ENCODE assay signal across 8 cellular contexts in the genomic region with DNA sequence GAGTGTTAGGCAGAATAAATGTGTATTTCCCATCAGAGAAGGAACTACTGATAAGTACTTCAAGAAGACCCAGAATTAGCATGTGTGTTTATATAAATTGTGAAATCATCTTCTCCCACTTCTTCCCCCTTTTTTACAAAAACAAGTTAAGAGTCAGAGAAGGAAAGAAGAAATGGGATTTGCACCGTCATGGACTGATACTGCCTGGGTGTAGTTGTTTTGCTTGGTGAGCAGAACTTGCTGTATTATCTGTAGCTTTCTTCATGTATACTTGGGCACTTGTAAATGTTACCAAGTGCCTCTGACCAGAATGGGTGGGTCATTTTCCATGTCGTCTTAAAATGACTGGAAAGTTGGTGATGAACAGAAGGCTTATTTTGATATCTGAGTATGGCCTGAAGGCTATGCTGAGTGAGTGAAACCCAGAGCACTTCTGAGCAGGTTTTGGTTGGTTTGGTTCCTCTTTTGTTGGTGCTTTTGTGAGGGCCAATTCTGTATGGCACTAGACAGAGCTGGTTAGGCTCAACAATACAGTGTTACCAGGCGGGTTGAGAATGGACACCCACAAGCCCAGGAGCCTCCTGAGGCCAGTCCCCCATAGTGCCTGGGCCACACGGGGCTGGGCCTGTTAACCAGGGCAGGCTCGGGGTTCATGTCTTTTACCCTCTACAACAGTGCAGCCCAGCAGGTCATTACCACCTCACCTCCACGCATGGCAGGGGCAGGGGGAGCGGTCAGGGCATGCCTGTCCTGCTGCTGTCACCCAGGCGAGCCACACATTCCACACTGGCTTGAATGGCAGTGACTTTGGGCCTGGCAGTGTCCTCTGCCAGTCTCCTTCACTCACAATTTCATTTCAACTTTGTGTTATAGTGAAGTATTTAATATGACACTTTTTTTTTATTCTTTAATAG.
DNase-seq lines count a peak whose midpoint lies in the region; ATAC-seq, FAIRE-seq and TF ChIP-seq lines count a peak whose summit lies in the region.

No MANE protein-coding gene starts in this region.

- peak overlapping the region in 2 of 3 donors; percentile 20 to 82 for H3K27ac Mint-ChIP-seq in CD4-positive, CD25-positive, alpha-beta regulatory T cell
- H3K27ac Mint-ChIP-seq in activated CD8-positive, alpha-beta T cell treated with anti-CD3 and anti-CD28 coated beads, Interleukin-2, amount 10 ng/mL, durations not matched to agents 7 days and 5 days, result no peak overlapping the region

- peaks cover 0 to 3% (median 0%) of the 10 kb centered on the region in 7 donors for H3K9me3 Mint-ChIP-seq in CD4-positive, CD25-positive, alpha-beta regulatory T cell
- no peaks in the 10 kb centered on the region for H3K9me3 Mint-ChIP-seq in activated CD8-positive, alpha-beta T cell treated with anti-CD3 and anti-CD28 coated beads, Interleukin-2, amount 10 ng/mL, durations not matched to agents 7 days and 5 days (ENCODE audit: insufficient read depth)

- no peaks in the 10 kb centered on the region for H3K27me3 Mint-ChIP-seq in CD4-positive, CD25-positive, alpha-beta regulatory T cell
- no peaks in the 10 kb centered on the region for H3K27me3 Mint-ChIP-seq in activated CD8-positive, alpha-beta T cell treated with anti-CD3 and anti-CD28 coated beads, Interleukin-2, amount 10 ng/mL, durations not matched to agents 7 days and 5 days (ENCODE audit: low read depth)

- FAIRE-seq in H54 (lab: Jason Lieb, UNC), result no peak

- H3K4me1 Mint-ChIP-seq in CD4-positive, CD25-positive, alpha-beta regulatory T cell, result peaks cover 38 to 87% (median 63%) of the 10 kb centered on the region in 4 donors
- H3K4me1 Mint-ChIP-seq in activated CD8-positive, alpha-beta T cell treated with anti-CD3 and anti-CD28 coated beads, Interleukin-2, amount 10 ng/mL, durations not matched to agents 7 days and 5 days (ENCODE audit: low read depth), result peaks cover 76% of the 10 kb centered on the region

- H3K36me3 Mint-ChIP-seq in CD4-positive, CD25-positive, alpha-beta regulatory T cell, result no peaks in the 10 kb centered on the region
- peaks cover 10% of the 10 kb centered on the region for H3K36me3 Mint-ChIP-seq in activated CD8-positive, alpha-beta T cell treated with anti-CD3 and anti-CD28 coated beads, Interleukin-2, amount 10 ng/mL, durations not matched to agents 7 days and 5 days (ENCODE audit: low read depth)

- no peaks in the 10 kb centered on the region for H3K9me3 ChIP-seq in CD4-positive, CD25-positive, alpha-beta regulatory T cell (ENCODE audit: control insufficient read depth in 2 of 2, low read length in 2 of 2)
- no peaks in the 10 kb centered on the region for H3K9me3 ChIP-seq in colonic mucosa
- H3K9me3 ChIP-seq in skeletal muscle satellite cell (replicated peaks; ENCODE audit: low read length), result no peaks in the 10 kb centered on the region

- H3K36me3 ChIP-seq in CD4-positive, CD25-positive, alpha-beta regulatory T cell (ENCODE audit: control insufficient read depth, insufficient read depth, low read length), result no peaks in the 10 kb centered on the region
- H3K36me3 ChIP-seq in colonic mucosa, result no peaks in the 10 kb centered on the region
- H3K36me3 ChIP-seq in skeletal muscle satellite cell (ENCODE audit: insufficient read depth, low read length), result no peaks in the 10 kb centered on the region

- no peak for TF ChIP-seq CTCF in colonic mucosa (IDR thresholded peaks at IDR 0.05)

- H3K4me3 Mint-ChIP-seq in CD4-positive, CD25-positive, alpha-beta regulatory T cell, result peak overlapping the region in 1 of 4 donors; percentile 79
- H3K4me3 Mint-ChIP-seq in activated CD8-positive, alpha-beta T cell treated with anti-CD3 and anti-CD28 coated beads, Interleukin-2, amount 10 ng/mL, durations not matched to agents 7 days and 5 days, result no peak overlapping the region

- H3K4me2 ChIP-seq in skeletal muscle satellite cell (ENCODE audit: low read length), result peak overlapping the region; percentile 13

- no peak for ATAC-seq in CD4-positive, CD25-positive, alpha-beta regulatory T cell (ENCODE audit: low read depth in 2 of 2)
- peak; percentile 97 for ATAC-seq in GM21367 (IDR thresholded peaks at IDR 0.05; ENCODE audit: unreplicated experiment)
- ATAC-seq in HG03558 (IDR thresholded peaks at IDR 0.05; ENCODE audit: extremely low read depth, unreplicated experiment), result peak; percentile 95
- no peak for ATAC-seq in activated CD8-positive, alpha-beta T cell treated with anti-CD3 and anti-CD28 coated beads, Interleukin-2, amount 10 ng/mL, durations not matched to agents 7 days and 5 days

- DNase-seq in CD4-positive, CD25-positive, alpha-beta regulatory T cell, result no peak
- DNase-seq in colonic mucosa (no peak), NCI-H2081 treated with DMSO at 0.1 percent for 48 hours (lab: John Stamatoyannopoulos, UW) (no peak), H54 (ENCODE audit: insufficient read length, low spot score) (no peak)
- no peak for DNase-seq in activated CD8-positive, alpha-beta T cell treated with anti-CD3 and anti-CD28 coated beads, Interleukin-2, amount 10 ng/mL, durations not matched to agents 7 days and 5 days

- H3K9ac ChIP-seq in colonic mucosa (ENCODE audit: low read depth in 2 of 2, low read length in 2 of 2), result no peak overlapping the region
- H3K9ac ChIP-seq in skeletal muscle satellite cell (ENCODE audit: low read depth, low read length), result no peak overlapping the region

- no peak overlapping the region for H3K4me3 ChIP-seq in CD4-positive, CD25-positive, alpha-beta regulatory T cell (ENCODE audit: low read depth, low read length)
- H3K4me3 ChIP-seq in colonic mucosa (no peak overlapping the region), skeletal muscle satellite cell (ENCODE audit: low read length) (no peak overlapping the region)

- CTCF ChIA-PET in activated CD8-positive, alpha-beta T cell treated with anti-CD3 and anti-CD28 coated beads, Interleukin-2, amount 10 ng/mL, durations not matched to agents 7 days and 5 days (lab: Charles Lee), result interaction anchor here (0.5 kb wide), 1 partner anchor 54 kb away, joined by 3 read pairs; no protein-coding TSS in a partner anchor

- H3K4me1 ChIP-seq in CD4-positive, CD25-positive, alpha-beta regulatory T cell (ENCODE audit: control insufficient read depth, insufficient read depth, low read length, poor library complexity, severe bottlenecking), result peaks cover 52% of the 10 kb centered on the region
- H3K4me1 ChIP-seq in colonic mucosa (peaks cover 8% of the 10 kb centered on the region), skeletal muscle satellite cell (ENCODE audit: control insufficient read depth, insufficient read depth, low read length) (peaks cover 78% of the 10 kb centered on the region)

- no peak for TF ChIP-seq POLR2A in H54 (IDR thresholded peaks at IDR 0.05; ENCODE audit: low read depth, low read length)

- POLR2A ChIA-PET in activated CD8-positive, alpha-beta T cell treated with anti-CD3 and anti-CD28 coated beads, Interleukin-2, amount 10 ng/mL, durations not matched to agents 7 days and 5 days (lab: Charles Lee), result no interaction called here

- H3K27me3 ChIP-seq in CD4-positive, CD25-positive, alpha-beta regulatory T cell (ENCODE audit: control insufficient read depth, insufficient read depth, low read length), result no peaks in the 10 kb centered on the region
- H3K27me3 ChIP-seq in colonic mucosa (no peaks in the 10 kb centered on the region), skeletal muscle satellite cell (ENCODE audit: control insufficient read depth, insufficient read depth, low read length) (no peaks in the 10 kb centered on the region)

- intact Hi-C loops in colonic mucosa (cut with DNase I), result no loop called here

- H3K27ac ChIP-seq in CD4-positive, CD25-positive, alpha-beta regulatory T cell (ENCODE audit: insufficient read depth, low read length, poor library complexity, severe bottlenecking), result no peak overlapping the region
- peak overlapping the region; percentile 28 for H3K27ac ChIP-seq in colonic mucosa

Comparison
In these comparisons a context has a peak if more than half of its experiments do, and no peak if none do; other contexts are left out.
1. ATAC-seq: peak in GM21367 (single experiment) and HG03558 (single experiment); none in CD4-positive, CD25-positive, alpha-beta regulatory T cell (0 of 2) and activated CD8-positive, alpha-beta T cell treated with anti-CD3 and anti-CD28 coated beads, Interleukin-2, amount 10 ng/mL, durations not matched to agents 7 days and 5 days (single experiment).